11 cellular contexts compared by ENCODE assay signal in genomic region chr3:82229397-82229796, GRCh38.
DNase-seq lines count a peak whose midpoint lies in the region; ATAC-seq and TF ChIP-seq lines count a peak whose summit lies in the region.
"Had no signal": no experiment of that assay in that cellular context is flagged by ENCODE, and none has a peak within 500 bp of the region (broad histone marks: within the 10 kb centered on the region; RNA-seq: fewer than 3 reads in every experiment).

No MANE protein-coding gene starts in this region.

- H3K9me3 ChIP-seq in SU-DHL-6 (ENCODE audit: insufficient read depth, low read length) (no peaks in the 10 kb centered on the region; the same call in 1 of the 2 replicates), BE2C (no peaks in the 10 kb centered on the region)

- H3K4me2 ChIP-seq in SU-DHL-6 (ENCODE audit: low read depth, low read length, poor library complexity, severe bottlenecking): no peak overlapping the region
- H3K4me2 ChIP-seq: smooth muscle cell had no signal

- ATAC-seq in GM19395 (IDR thresholded peaks at IDR 0.05; ENCODE audit: unreplicated experiment) (peak; percentile 90), HG03025 (IDR thresholded peaks at IDR 0.05; ENCODE audit: low FRiP score, unreplicated experiment) (peak; percentile 81)

- DNase-seq in GM13976 (ENCODE audit: low spot score) (peak; percentile 32), caudate nucleus (lab: John Stamatoyannopoulos, UW) (no peak), NCI-H1436 (lab: John Stamatoyannopoulos, UW) (no peak), SIG-M5 (lab: John Stamatoyannopoulos, UW) (no peak), BE2C (no peak)
- DNase-seq: activated CD4-positive, alpha-beta T cell treated with anti-CD3 and anti-CD28 coated beads, Interleukin-2, amount 50 U/mL, for 1 hour; NCI-H2029 treated with DMSO at 0.1 percent for 48 hours had no signal

- in situ Hi-C loops in GM13976 (cut with MboI; ENCODE audit: low sequenced_read_pairs, unreplicated experiment): no loop called here

- H3K27me3 ChIP-seq in SU-DHL-6 (ENCODE audit: low read length) (no peaks in the 10 kb centered on the region), BE2C (no peaks in the 10 kb centered on the region)

- H2AFZ ChIP-seq in SU-DHL-6 (ENCODE audit: low read depth, low read length, severe bottlenecking): peak overlapping the region; percentile 65

- H3K36me3 ChIP-seq in SU-DHL-6 (ENCODE audit: low read length): no peaks in the 10 kb centered on the region
- no peaks in the 10 kb centered on the region for H3K36me3 ChIP-seq in BE2C

- no peaks in the 10 kb centered on the region for H3K79me2 ChIP-seq in SU-DHL-6 (ENCODE audit: insufficient read depth, low read length)

- H3K9ac ChIP-seq in SU-DHL-6 (ENCODE audit: low read length): no peak overlapping the region

- no peaks in the 10 kb centered on the region for H3K9me2 ChIP-seq in SU-DHL-6 (replicated peaks; ENCODE audit: insufficient read depth, low read length)

- H3K4me3 ChIP-seq in SU-DHL-6 (ENCODE audit: insufficient read depth, low read length, poor library complexity, severe bottlenecking) (no peak overlapping the region), BE2C (ENCODE audit: low read depth, low read length) (no peak overlapping the region)
- H3K4me3 ChIP-seq: smooth muscle cell had no signal

- no peaks in the 10 kb centered on the region for H4K20me1 ChIP-seq in SU-DHL-6 (ENCODE audit: low read depth, low read length)

- H3F3A ChIP-seq in SU-DHL-6 (ENCODE audit: insufficient read depth): no peaks in the 10 kb centered on the region

- TF ChIP-seq CTCF in GM13976 (IDR thresholded peaks at IDR 0.05; ENCODE audit: borderline replicate concordance, control extremely low read depth, extremely low read depth, insufficient read depth, missing control alignments) (no peak), SU-DHL-6 (IDR thresholded peaks at IDR 0.05; ENCODE audit: insufficient read depth, low read length, poor library complexity, severe bottlenecking) (no peak), BE2C (IDR thresholded peaks at IDR 0.05; ENCODE audit: low read depth, low read length) (no peak)

- no peaks in the 10 kb centered on the region for H3K4me1 ChIP-seq in BE2C

- no peak overlapping the region for H3K27ac ChIP-seq in SU-DHL-6 (ENCODE audit: low read depth, low read length)
- H3K27ac ChIP-seq in caudate nucleus (ENCODE audit: low read depth, low read length): no peak overlapping the region
